In genomic region chr9:135924628-135925338, GRCh38 we compare ENCODE assay signal across 18 cellular contexts. TPM values are rescaled to one million over a fixed set of nuclear protein-coding genes. Genes with fewer than 3 reads are reported as not detected.
A peak's percentile ranks its signal among the peaks of the same experiment; 100 is the strongest.
DNase-seq lines count a peak whose midpoint lies in the region; ATAC-seq and TF ChIP-seq lines count a peak whose summit lies in the region.
"Had no signal": no experiment of that assay in that cellular context is flagged by ENCODE, and none has a peak within 500 bp of the region (broad histone marks: within the 10 kb centered on the region; RNA-seq: fewer than 3 reads in every experiment).

No MANE protein-coding gene starts in this region.

- no peak for TF ChIP-seq POLR2A in tibial nerve (IDR thresholded peaks at IDR 0.05)

- TF ChIP-seq CTCF in HEK293 (tag by site-specific recombination; IDR thresholded peaks at IDR 0.05) = no peak
- no peak for TF ChIP-seq CTCF in tibial nerve (IDR thresholded peaks at IDR 0.05)
- TF ChIP-seq CTCF in progenitor cell of endocrine pancreas (IDR thresholded peaks at IDR 0.05; ENCODE audit: unreplicated experiment) = no peak

- H3K27ac Mint-ChIP-seq in memory B cell (peak overlapping the region; percentile 35), progenitor cell of endocrine pancreas (no peak overlapping the region)
- H3K27ac Mint-ChIP-seq: CD4-positive, CD25-positive, alpha-beta regulatory T cell had no signal

- H3K4me1 Mint-ChIP-seq in memory B cell (peaks cover 3% of the 10 kb centered on the region), progenitor cell of endocrine pancreas (ENCODE audit: low read depth) (no peaks in the 10 kb centered on the region)
- H3K4me1 Mint-ChIP-seq: naive B cell had no signal

- no peaks in the 10 kb centered on the region for H3K4me1 ChIP-seq in HEK293 (ENCODE audit: control insufficient read depth, insufficient read depth, low read length)
- H3K4me1 ChIP-seq in tibial nerve = peaks cover 0 to 4% (median 0%) of the 10 kb centered on the region in 4 donors

- no peaks in the 10 kb centered on the region for H3K27me3 Mint-ChIP-seq in memory B cell
- no peaks in the 10 kb centered on the region for H3K27me3 Mint-ChIP-seq in progenitor cell of endocrine pancreas
- H3K27me3 Mint-ChIP-seq: CD4-positive, CD25-positive, alpha-beta regulatory T cell; naive B cell had no signal

- H3K9me3 Mint-ChIP-seq in memory B cell = no peaks in the 10 kb centered on the region
- H3K9me3 Mint-ChIP-seq in progenitor cell of endocrine pancreas (ENCODE audit: low read depth) = no peaks in the 10 kb centered on the region
- H3K9me3 Mint-ChIP-seq: CD4-positive, CD25-positive, alpha-beta regulatory T cell had no signal

- TF ChIP-seq EP300 in tibial nerve (IDR thresholded peaks at IDR 0.05) = no peak

- H3K27me3 ChIP-seq in tibial nerve = no peaks in the 10 kb centered on the region
- H3K27me3 ChIP-seq: tibial artery had no signal

- H3K4me3 ChIP-seq in HEK293 (ENCODE audit: low read depth, low read length) (no peak overlapping the region), tibial nerve (no peak overlapping the region)
- H3K4me3 ChIP-seq: A549, tibial artery had no signal

- WGBS in tibial nerve, 2 donors = 86 to 89% methylated on average over 27 of the region's 27 CpGs

- H3K36me3 ChIP-seq in HEK293 (ENCODE audit: control insufficient read depth in 2 of 2, insufficient read depth in 1 of 2, low read length in 2 of 2) = peaks cover 0 to 7% of the 10 kb centered on the region in 2 experiments; a peak in 1 of 3 replicates
- peaks cover 0 to 46% (median 0%) of the 10 kb centered on the region in 3 donors for H3K36me3 ChIP-seq in tibial nerve

- H3K4me3 Mint-ChIP-seq in memory B cell = no peak overlapping the region
- no peak overlapping the region for H3K4me3 Mint-ChIP-seq in progenitor cell of endocrine pancreas (ENCODE audit: low read depth)
- H3K4me3 Mint-ChIP-seq: naive B cell had no signal

- no peak for ATAC-seq in memory B cell (ENCODE audit: low read depth)
- ATAC-seq: A549, left ventricle myocardium superior had no signal

- peak; percentile 36 for DNase-seq in activated CD4-positive, alpha-beta T cell treated with anti-CD3 and anti-CD28 coated beads for 48 hours
- no peak for DNase-seq in activated CD4-positive, alpha-beta T cell treated with anti-CD3 and anti-CD28 coated beads, Interleukin-2, amount 50 U/mL, for 4 hours
- DNase-seq in activated naive CD4-positive, alpha-beta T cell treated with anti-CD3 and anti-CD28 coated beads, Interleukin-2, amount 50 U/mL, for 16 hours = peak; percentile 30
- DNase-seq in memory B cell (ENCODE audit: low spot score in 2 of 2) = no peak
- DNase-seq in tibial nerve (ENCODE audit: low spot score in 2 of 2) = no peak
- DNase-seq in effector CD4-positive, alpha-beta T cell = no peak
- DNase-seq in progenitor cell of endocrine pancreas (ENCODE audit: low spot score, unreplicated experiment) = no peak
- DNase-seq: effector memory CD4-positive, alpha-beta T cell; left ventricle myocardium superior; MM.1S; naive B cell; NCI-H2029; NCI-H510A; OCI-M1; tibial artery had no signal

- POLR2A ChIA-PET in HEK293 (lab: Yijun Ruan, JAX) = interaction anchor here (1.9 kb wide), 1 partner anchor 18 kb away, joined by 8 read pairs; the partner anchor contains the start of gene CAMSAP1

- H3K36me3 Mint-ChIP-seq in memory B cell (peaks cover 2% of the 10 kb centered on the region), progenitor cell of endocrine pancreas (ENCODE audit: insufficient read depth) (no peaks in the 10 kb centered on the region)
- H3K36me3 Mint-ChIP-seq: naive B cell had no signal

- H3K27ac ChIP-seq in HEK293 (ENCODE audit: extremely low read depth, low read depth, low read length) = no peak overlapping the region
- H3K27ac ChIP-seq in tibial nerve = no peak overlapping the region
- H3K27ac ChIP-seq: A549, tibial artery had no signal

- H3K9me3 ChIP-seq in HEK293 (ENCODE audit: control insufficient read depth, insufficient read depth, low read depth, low read length) (no peaks in the 10 kb centered on the region), tibial nerve (peaks cover 0 to 3% (median 0%) of the 10 kb centered on the region in 4 donors)
- H3K9me3 ChIP-seq: tibial artery had no signal

- CTCF ChIA-PET in HEK293 (lab: Yijun Ruan, JAX) = interaction anchor here (0.6 kb wide), 1 partner anchor 164 kb away, joined by 3 read pairs; no protein-coding TSS in a partner anchor

TF ChIP-seq in HEK293, 187 proteins besides CTCF, POLR2A, EP300 and RAD21:
- TF ChIP-seq ZNF488 (tag by site-specific recombination; IDR thresholded peaks at IDR 0.05) = no peak
- no peak for TF ChIP-seq ZNF10 (tag by site-specific recombination; IDR thresholded peaks at IDR 0.05)
- no peak for TF ChIP-seq ZNF266 (tag by site-specific recombination; IDR thresholded peaks at IDR 0.05; ENCODE audit: low read depth)
- no peak for TF ChIP-seq ZNF211 (tag by site-specific recombination; IDR thresholded peaks at IDR 0.05; ENCODE audit: low read depth)
- TF ChIP-seq ZNF214 (tag by site-specific recombination; IDR thresholded peaks at IDR 0.05; ENCODE audit: borderline replicate concordance) = no peak
- no peak for TF ChIP-seq ZNF341 (tag by site-specific recombination; IDR thresholded peaks at IDR 0.05; ENCODE audit: low read depth)
- TF ChIP-seq ZNF600 (tag by site-specific recombination; IDR thresholded peaks at IDR 0.05) = peak; percentile 29; the same call in 1 of the 2 replicates
- TF ChIP-seq ZNF37A (tag by site-specific recombination; IDR thresholded peaks at IDR 0.05) = no peak
- no peak for TF ChIP-seq ZNF560 (tag by site-specific recombination; IDR thresholded peaks at IDR 0.05; ENCODE audit: borderline replicate concordance)
- no peak for TF ChIP-seq ZBTB20 (tag by site-specific recombination; IDR thresholded peaks at IDR 0.05)
- peak; percentile 51; the same call in 1 of the 2 replicates for TF ChIP-seq SCRT2 (tag by site-specific recombination; IDR thresholded peaks at IDR 0.05)
- TF ChIP-seq KLF9 (tag by site-specific recombination; IDR thresholded peaks at IDR 0.05; ENCODE audit: low read depth) = no peak
- TF ChIP-seq ZFP37 (tag by site-specific recombination; IDR thresholded peaks at IDR 0.05) = no peak
- no peak for TF ChIP-seq ZNF311 (tag by site-specific recombination; IDR thresholded peaks at IDR 0.05; ENCODE audit: borderline replicate concordance)
- no peak for TF ChIP-seq ZNF677 (tag by site-specific recombination; IDR thresholded peaks at IDR 0.05)
- no peak for TF ChIP-seq ATF2 (tag by site-specific recombination; IDR thresholded peaks at IDR 0.05; ENCODE audit: low read depth)
- peak; percentile 60 for TF ChIP-seq SCRT1 (tag by site-specific recombination; IDR thresholded peaks at IDR 0.05; ENCODE audit: borderline replicate concordance)

RNA-seq across cellular contexts. Expression of gene CAMSAP1, which starts 17.4 kb away (rescaled TPM):
- total RNA-seq in tibial nerve (10 to 100 TPM; 27.6 to 40.8 (median 35.7) TPM), progenitor cell of endocrine pancreas (80.6 and 82.2 TPM in 2 replicates)

RNA-seq across cellular contexts. Expression of gene UBAC1, which starts 36.4 kb away (rescaled TPM):
- total RNA-seq in tibial nerve = 10 to 100 TPM; 48.6 to 61.4 (median 55.9) TPM
- total RNA-seq in progenitor cell of endocrine pancreas = 31.4 and 34.2 TPM in 2 replicates

Comparison
In these comparisons a context has a peak if more than half of its experiments do, and no peak if none do; other contexts are left out.
1. DNase-seq: peak in activated CD4-positive, alpha-beta T cell treated with anti-CD3 and anti-CD28 coated beads for 48 hours (single experiment) and activated naive CD4-positive, alpha-beta T cell treated with anti-CD3 and anti-CD28 coated beads, Interleukin-2, amount 50 U/mL, for 16 hours (single experiment); none in activated CD4-positive, alpha-beta T cell treated with anti-CD3 and anti-CD28 coated beads, Interleukin-2, amount 50 U/mL, for 4 hours (0 of 2), memory B cell (0 of 2), tibial nerve (0 of 2), effector CD4-positive, alpha-beta T cell (single experiment) and progenitor cell of endocrine pancreas (single experiment).